ENCODE assay signal across 9 cellular contexts in the genomic region with DNA sequence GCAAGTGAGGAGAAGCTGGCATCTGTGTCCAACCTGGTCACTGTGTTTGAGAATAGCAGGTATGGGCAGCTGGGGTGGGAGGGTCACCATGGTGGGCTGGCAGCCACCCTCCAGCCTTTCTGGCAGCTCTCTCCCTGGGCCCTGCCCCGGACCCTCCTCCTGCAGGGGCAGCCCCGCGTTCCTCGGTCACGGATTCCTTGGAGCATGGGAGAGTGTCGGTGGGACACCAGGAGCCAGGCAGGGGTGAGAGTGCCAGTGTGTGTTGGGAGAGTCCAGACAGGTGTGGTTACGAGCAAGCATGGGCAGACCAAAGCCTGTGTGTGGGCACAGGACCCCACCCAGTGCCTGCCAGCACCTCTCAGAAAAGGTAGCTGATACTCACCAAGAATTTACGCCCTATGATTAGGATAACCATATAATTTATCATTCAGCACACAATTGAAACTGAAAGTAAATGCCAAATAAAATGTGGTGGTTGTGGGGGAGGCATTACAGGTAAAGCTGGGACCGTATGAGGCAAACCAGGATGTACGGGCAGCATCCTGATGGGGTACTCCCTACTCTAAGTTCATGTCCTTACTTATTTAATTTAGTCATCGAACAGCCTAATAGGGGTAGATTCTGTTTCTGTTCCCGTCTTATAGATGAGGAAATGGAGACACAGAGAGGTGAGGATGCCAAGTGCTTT. TPM values are rescaled to one million over a fixed set of nuclear protein-coding genes. Genes with fewer than 3 reads are reported as not detected.
A peak's percentile ranks its signal among the peaks of the same experiment; 100 is the strongest.
DNase-seq lines count a peak whose midpoint lies in the region; ATAC-seq and TF ChIP-seq lines count a peak whose summit lies in the region.
"Had no signal": no experiment of that assay in that cellular context is flagged by ENCODE, and none has a peak within 500 bp of the region (broad histone marks: within the 10 kb centered on the region; RNA-seq: fewer than 3 reads in every experiment).

No MANE protein-coding gene starts in this region.

- H3K27me3 Mint-ChIP-seq in neural progenitor cell (ENCODE audit: insufficient read depth, low read depth), result peaks cover 5% of the 10 kb centered on the region

- H3K9me2 ChIP-seq in PC-3 (replicated peaks; ENCODE audit: low read length), result no peaks in the 10 kb centered on the region

- WGBS in mesenchymal stem cell, result 95% methylated on average over 10 of the region's 12 CpGs

- no peak overlapping the region for H2BK12ac ChIP-seq in mesenchymal stem cell (ENCODE audit: low read length in 2 of 2)

- TF ChIP-seq CTCF in PC-3 (conservative IDR thresholded peaks at IDR 0.05; ENCODE audit: low read depth, low read length), result no peak
- TF ChIP-seq CTCF in neural progenitor cell (IDR thresholded peaks at IDR 0.05), result no peak

- no peak overlapping the region for H2BK5ac ChIP-seq in mesenchymal stem cell (ENCODE audit: low read depth, low read length, poor library complexity, severe bottlenecking)

- peak overlapping the region; percentile 53 for H4K8ac ChIP-seq in mesenchymal stem cell (ENCODE audit: low read length)

- H3K36me3 ChIP-seq in PC-3 (ENCODE audit: low read depth, low read length), result no peaks in the 10 kb centered on the region
- no peaks in the 10 kb centered on the region for H3K36me3 ChIP-seq in mesenchymal stem cell (ENCODE audit: control insufficient read depth in 1 of 2, insufficient read depth in 2 of 2, low read depth in 1 of 2, low read length in 2 of 2)
- H3K36me3 ChIP-seq in neural progenitor cell, result no peaks in the 10 kb centered on the region

- H4K91ac ChIP-seq in mesenchymal stem cell (ENCODE audit: low read length), result no peak overlapping the region

- no peak overlapping the region for H3K27ac Mint-ChIP-seq in neural progenitor cell

- peak overlapping the region in 1 of 2 experiments; percentile 92 for H3K14ac ChIP-seq in mesenchymal stem cell (ENCODE audit: low read length in 2 of 2)

- POLR2A ChIA-PET in PC-3 (lab: Charles Lee; ENCODE audit: unreplicated experiment), result no interaction called here

- peak overlapping the region; percentile 68 for H2AK5ac ChIP-seq in mesenchymal stem cell (ENCODE audit: low read length, severe bottlenecking)

- H2BK15ac ChIP-seq in mesenchymal stem cell (ENCODE audit: low read depth, poor library complexity, severe bottlenecking), result no peak overlapping the region

- BruUV-seq in PC-3 (replicated peaks; lab: Mats Ljungman, UMichigan), result no TSS peak

- 0 out of 2 replicates have a peak overlapping the region, but pooled peaks have one; percentile 37 for H3K4me2 ChIP-seq in PC-3 (ENCODE audit: low read length)
- no peak overlapping the region for H3K4me2 ChIP-seq in mesenchymal stem cell (ENCODE audit: low read length, poor library complexity, severe bottlenecking)
- no peak overlapping the region for H3K4me2 ChIP-seq in neural progenitor cell

- H2BK120ac ChIP-seq in mesenchymal stem cell (ENCODE audit: low read depth, low read length), result no peak overlapping the region

- CTCF ChIA-PET in PC-3 (lab: Charles Lee), result no interaction called here

- intact Hi-C loops in PC-3 (cut with micrococcal nuclease), result no loop called here

- peak; percentile 3 for ATAC-seq in GM21447 (IDR thresholded peaks at IDR 0.05; ENCODE audit: unreplicated experiment)
- no peak for ATAC-seq in PC-3

- H3K4me3 ChIP-seq in PC-3 (ENCODE audit: low read length), result no peak overlapping the region
- H3K4me3 ChIP-seq in mesenchymal stem cell (ENCODE audit: insufficient read depth in 1 of 2, low read depth in 1 of 2, low read length in 2 of 2), result no peak overlapping the region
- no peak overlapping the region for H3K4me3 ChIP-seq in neural progenitor cell

- DNase-seq in DMS79 (lab: John Stamatoyannopoulos, UW) (peak; percentile 42), PC-3 (no peak), mesenchymal stem cell (no peak), neural progenitor cell (ENCODE audit: low spot score) (no peak), NCI-H2196 (lab: John Stamatoyannopoulos, UW; ENCODE audit: unreplicated experiment) (no peak), KBM-7 (no peak)
- no peak for DNase-seq in stimulated activated CD8-positive, alpha-beta memory T cell treated with anti-CD3 and anti-CD28 coated beads, Interleukin-4, amount 100 ng/mL, for 48 hours
- DNase-seq: mesendoderm had no signal

- H3K4me1 ChIP-seq in PC-3 (ENCODE audit: insufficient read depth, low read length), result no peaks in the 10 kb centered on the region
- peaks cover 28% of the 10 kb centered on the region for H3K4me1 ChIP-seq in mesenchymal stem cell (ENCODE audit: control insufficient read depth, insufficient read depth, low read depth, low read length)
- H3K4me1 ChIP-seq in neural progenitor cell, result no peaks in the 10 kb centered on the region

- no peak overlapping the region for H3K23ac ChIP-seq in mesenchymal stem cell (ENCODE audit: low read length in 2 of 2)

- H3F3A ChIP-seq in PC-3 (ENCODE audit: low read length, unreplicated experiment) (no peaks in the 10 kb centered on the region), neural progenitor cell (ENCODE audit: low read depth) (no peaks in the 10 kb centered on the region)

- H3K27me3 ChIP-seq in PC-3 (ENCODE audit: low read length), result no peaks in the 10 kb centered on the region
- peaks cover 6 to 22% of the 10 kb centered on the region in 2 experiments for H3K27me3 ChIP-seq in mesenchymal stem cell (ENCODE audit: control insufficient read depth in 1 of 2, insufficient read depth in 1 of 2, low read length in 2 of 2)
- H3K27me3 ChIP-seq in neural progenitor cell, result no peaks in the 10 kb centered on the region

- peaks cover 3% of the 10 kb centered on the region for H3K4me1 Mint-ChIP-seq in neural progenitor cell

- no peaks in the 10 kb centered on the region for H3K36me3 Mint-ChIP-seq in neural progenitor cell

- no peaks in the 10 kb centered on the region for H3K79me2 ChIP-seq in PC-3 (ENCODE audit: low read length)
- no peaks in the 10 kb centered on the region for H3K79me2 ChIP-seq in neural progenitor cell (ENCODE audit: low read depth)

- no peaks in the 10 kb centered on the region for H3K9me3 ChIP-seq in PC-3 (ENCODE audit: low read length)
- no peaks in the 10 kb centered on the region for H3K9me3 ChIP-seq in mesenchymal stem cell (ENCODE audit: control insufficient read depth, low read length)
- H3K9me3 ChIP-seq in neural progenitor cell (ENCODE audit: low read depth), result no peaks in the 10 kb centered on the region

- H2AFZ ChIP-seq in PC-3 (ENCODE audit: low read length) (no peak overlapping the region), mesenchymal stem cell (ENCODE audit: low read depth, low read length) (no peak overlapping the region), neural progenitor cell (replicated peaks) (no peak overlapping the region)

- no peak overlapping the region for H3K9ac ChIP-seq in PC-3 (ENCODE audit: low read length)
- H3K9ac ChIP-seq in mesenchymal stem cell (ENCODE audit: low read length), result no peak overlapping the region
- no peak overlapping the region for H3K9ac ChIP-seq in neural progenitor cell

- H3K79me1 ChIP-seq in mesenchymal stem cell (replicated peaks; ENCODE audit: low read length, poor library complexity, severe bottlenecking), result no peaks in the 10 kb centered on the region

- no peak overlapping the region for H3K4ac ChIP-seq in mesenchymal stem cell (ENCODE audit: low read depth in 1 of 2, low read length in 2 of 2)

- H3K18ac ChIP-seq in mesenchymal stem cell (ENCODE audit: low read depth in 1 of 2, low read length in 2 of 2), result no peak overlapping the region

- in situ Hi-C loops in KBM-7 (cut with MboI; ENCODE audit: low pct_unique_long_range_greater_than_20kb, low sequenced_read_pairs), result loop anchor here (10.0 kb wide), 1 partner anchor 231 kb away; no protein-coding TSS in a partner anchor

- no peak overlapping the region for H3K4me3 Mint-ChIP-seq in neural progenitor cell

- H3K27ac ChIP-seq in PC-3 (ENCODE audit: low read length) (no peak overlapping the region), mesenchymal stem cell (ENCODE audit: low read length, poor library complexity, severe bottlenecking) (no peak overlapping the region), neural progenitor cell (no peak overlapping the region)

- no peaks in the 10 kb centered on the region for H3K9me3 Mint-ChIP-seq in neural progenitor cell

- H4K20me1 ChIP-seq in PC-3 (ENCODE audit: low read length) (no peaks in the 10 kb centered on the region), neural progenitor cell (ENCODE audit: low read depth) (no peaks in the 10 kb centered on the region)

RNA-seq across cellular contexts. Expression of a gene that starts 0.5 kb away (rescaled TPM):
- total RNA-seq in PC-3 (2014; rRNA removed) (0.35 and 0.44 TPM in 2 replicates), neural progenitor cell (ENCODE audit: low replicate concordance) (0.06 and 0.12 TPM in 2 replicates)
- polyA plus RNA-seq in mesenchymal stem cell (2013, experiment 1 of 2), result 0.03 TPM
- not detected for polyA plus RNA-seq in mesenchymal stem cell (2013, experiment 2 of 2)

RNA-seq across cellular contexts. Expression of a gene that starts 20.0 kb away (rescaled TPM):
- total RNA-seq in PC-3 (2014; rRNA removed), result 253 and 264 TPM in 2 replicates
- polyA plus RNA-seq in mesenchymal stem cell (2013, experiment 1 of 2), result 154 TPM
- polyA plus RNA-seq in mesenchymal stem cell (2013, experiment 2 of 2), result 157 TPM
- 144 and 250 TPM in 2 replicates for total RNA-seq in neural progenitor cell (ENCODE audit: low replicate concordance)

RNA-seq across cellular contexts. Expression of a gene that starts 51.4 kb away (rescaled TPM):
- total RNA-seq in PC-3 (2014; rRNA removed), result 0.07 TPM in 1 of 2 replicates, not detected in the other
- polyA plus RNA-seq in mesenchymal stem cell (2013, experiment 1 of 2), result not detected
- polyA plus RNA-seq in mesenchymal stem cell (2013, experiment 2 of 2), result not detected
- 0.06 TPM in 1 of 2 replicates, not detected in the other for total RNA-seq in neural progenitor cell (ENCODE audit: low replicate concordance)
